1 cellular context compared by ENCODE assay signal in the genomic region with DNA sequence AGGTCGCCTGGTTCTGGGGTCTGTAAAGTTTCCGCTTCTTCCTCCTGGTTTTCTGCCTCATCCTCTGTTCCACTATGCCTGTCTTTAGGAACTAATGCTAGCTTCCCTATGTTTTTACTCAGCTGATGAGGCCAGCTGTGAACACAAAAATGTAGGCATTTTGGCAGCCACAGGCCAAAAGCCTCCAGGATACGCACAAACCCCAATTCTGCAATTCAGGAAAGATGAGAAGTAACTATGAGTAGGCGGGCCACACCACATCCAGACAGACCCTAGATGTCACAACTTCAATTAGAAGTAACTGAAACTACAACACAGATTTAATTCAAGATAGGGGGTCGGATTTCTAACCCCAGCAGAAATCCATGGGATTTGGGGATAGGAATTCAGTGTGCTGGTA.
TF ChIP-seq lines count a peak whose summit lies in the region.

No MANE protein-coding gene starts in this region.

TF ChIP-seq in A549, 52 proteins besides CTCF, POLR2A, EP300 and RAD21:
- TF ChIP-seq TP53 (CRISPR knock-in tag; IDR thresholded peaks at IDR 0.05) (no peak), ATOH8 (CRISPR knock-in tag; IDR thresholded peaks at IDR 0.05; ENCODE audit: low read depth) (no peak), ZC3H11A (IDR thresholded peaks at IDR 0.05) (no peak), FOSB (CRISPR knock-in tag; IDR thresholded peaks at IDR 0.05) (no peak), TFCP2L1 (CRISPR knock-in tag; IDR thresholded peaks at IDR 0.05) (no peak), EHMT2 (IDR thresholded peaks at IDR 0.05; ENCODE audit: low read depth) (no peak)
- TF ChIP-seq, protein P1, sequence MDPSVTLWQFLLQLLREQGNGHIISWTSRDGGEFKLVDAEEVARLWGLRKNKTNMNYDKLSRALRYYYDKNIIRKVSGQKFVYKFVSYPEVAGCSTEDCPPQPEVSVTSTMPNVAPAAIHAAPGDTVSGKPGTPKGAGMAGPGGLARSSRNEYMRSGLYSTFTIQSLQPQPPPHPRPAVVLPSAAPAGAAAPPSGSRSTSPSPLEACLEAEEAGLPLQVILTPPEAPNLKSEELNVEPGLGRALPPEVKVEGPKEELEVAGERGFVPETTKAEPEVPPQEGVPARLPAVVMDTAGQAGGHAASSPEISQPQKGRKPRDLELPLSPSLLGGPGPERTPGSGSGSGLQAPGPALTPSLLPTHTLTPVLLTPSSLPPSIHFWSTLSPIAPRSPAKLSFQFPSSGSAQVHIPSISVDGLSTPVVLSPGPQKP (IDR thresholded peaks at IDR 0.05; ENCODE audit: low read depth, low read length), result no peak
